8 cellular contexts compared by ENCODE assay signal in genomic region chr12:65277994-65278575, GRCh38. TPM values are rescaled to one million over a fixed set of nuclear protein-coding genes. Genes with fewer than 3 reads are reported as not detected.
DNase-seq lines count a peak whose midpoint lies in the region; ATAC-seq and TF ChIP-seq lines count a peak whose summit lies in the region.

No MANE protein-coding gene starts in this region.

- intact Hi-C loops in A673 (cut with micrococcal nuclease; ENCODE audit: unreplicated experiment): no loop called here
- intact Hi-C loops in colonic mucosa (cut with DNase I): no loop called here

- no peak for TF ChIP-seq CTCF in A673 (conservative IDR thresholded peaks at IDR 0.05; ENCODE audit: low read depth, low read length)
- TF ChIP-seq CTCF in colonic mucosa (IDR thresholded peaks at IDR 0.05): no peak

- H3K4me3 ChIP-seq in A673 (ENCODE audit: low read depth, low read length, poor library complexity, severe bottlenecking) (peak overlapping the region; percentile 68), HUES6 (ENCODE audit: low read depth, low read length) (peak overlapping the region; percentile 77), colonic mucosa (peak overlapping the region; percentile 43), mucosa of stomach (ENCODE audit: low read length) (no peak overlapping the region)

- POLR2A ChIA-PET in A673 (lab: Charles Lee; ENCODE audit: low non-redundant PET): no interaction called here

- H3K9me3 ChIP-seq in A673 (ENCODE audit: low read depth, low read length, poor library complexity, severe bottlenecking): no peaks in the 10 kb centered on the region
- H3K9me3 ChIP-seq in HUES6 (ENCODE audit: control insufficient read depth, insufficient read depth, low read depth, low read length): no peaks in the 10 kb centered on the region
- no peaks in the 10 kb centered on the region for H3K9me3 ChIP-seq in colonic mucosa
- no peaks in the 10 kb centered on the region for H3K9me3 ChIP-seq in mucosa of stomach (ENCODE audit: control insufficient read depth, low read length)

- H3K36me3 ChIP-seq in A673 (ENCODE audit: insufficient read depth, low read length, poor library complexity, severe bottlenecking) (no peaks in the 10 kb centered on the region), HUES6 (ENCODE audit: control insufficient read depth, insufficient read depth, low read length) (no peaks in the 10 kb centered on the region), colonic mucosa (no peaks in the 10 kb centered on the region), mucosa of stomach (ENCODE audit: control insufficient read depth, insufficient read depth, low read length) (no peaks in the 10 kb centered on the region)

- H3K27me3 ChIP-seq in A673 (replicated peaks; ENCODE audit: insufficient read depth, low read depth, low read length, poor library complexity) (no peaks in the 10 kb centered on the region), HUES6 (ENCODE audit: control insufficient read depth, insufficient read depth, low read length) (peaks cover 27% of the 10 kb centered on the region), colonic mucosa (peaks cover 11% of the 10 kb centered on the region), mucosa of stomach (ENCODE audit: control insufficient read depth, insufficient read depth, low read length) (peaks cover 29% of the 10 kb centered on the region)

- no peaks in the 10 kb centered on the region for H3K4me1 ChIP-seq in A673 (ENCODE audit: insufficient read depth, low read length, poor library complexity, severe bottlenecking)
- peaks cover 13% of the 10 kb centered on the region for H3K4me1 ChIP-seq in HUES6 (ENCODE audit: control insufficient read depth, insufficient read depth, low read length)
- H3K4me1 ChIP-seq in colonic mucosa: no peaks in the 10 kb centered on the region
- H3K4me1 ChIP-seq in mucosa of stomach (ENCODE audit: control insufficient read depth, insufficient read depth, low read length): no peaks in the 10 kb centered on the region

- H3K27ac ChIP-seq in A673 (ENCODE audit: low read depth, low read length, poor library complexity, severe bottlenecking): no peak overlapping the region
- no peak overlapping the region for H3K27ac ChIP-seq in HUES6 (ENCODE audit: low read depth, low read length)
- H3K27ac ChIP-seq in colonic mucosa: peak overlapping the region; percentile 42

- peak overlapping the region; percentile 61 for H3K9ac ChIP-seq in HUES6 (ENCODE audit: low read length)
- H3K9ac ChIP-seq in colonic mucosa (ENCODE audit: low read depth in 2 of 2, low read length in 2 of 2): peak overlapping the region in 1 of 2 donors; percentile 91
- H3K9ac ChIP-seq in mucosa of stomach (ENCODE audit: low read length): peak overlapping the region; percentile 5

- CTCF ChIA-PET in A673 (lab: Charles Lee): no interaction called here

- no TSS peak for BruUV-seq in A673 (replicated peaks; lab: Mats Ljungman, UMichigan)

- no peak for DNase-seq in A673 (ENCODE audit: low spot score)
- DNase-seq in colonic mucosa: peak; percentile 16
- DNase-seq in Kasumi-1 (lab: John Stamatoyannopoulos, UW): no peak
- DNase-seq in RPMI8226: no peak
- DNase-seq in NCI-H774 (lab: John Stamatoyannopoulos, UW): no peak

- no peak for ATAC-seq in HG03442 (IDR thresholded peaks at IDR 0.05; ENCODE audit: unreplicated experiment)

RNA-seq across cellular contexts. Expression of gene MSRB3, which starts 0.4 kb away (rescaled TPM):
- total RNA-seq in A673 (2021) (2.1 and 2.8 TPM in 2 replicates), colonic mucosa (10 to 100 TPM in 1 of 2 donors, 1 to 10 TPM in 1; 3.5 to 29.6 TPM)
